8 cellular contexts compared by ENCODE assay signal in the genomic region with DNA sequence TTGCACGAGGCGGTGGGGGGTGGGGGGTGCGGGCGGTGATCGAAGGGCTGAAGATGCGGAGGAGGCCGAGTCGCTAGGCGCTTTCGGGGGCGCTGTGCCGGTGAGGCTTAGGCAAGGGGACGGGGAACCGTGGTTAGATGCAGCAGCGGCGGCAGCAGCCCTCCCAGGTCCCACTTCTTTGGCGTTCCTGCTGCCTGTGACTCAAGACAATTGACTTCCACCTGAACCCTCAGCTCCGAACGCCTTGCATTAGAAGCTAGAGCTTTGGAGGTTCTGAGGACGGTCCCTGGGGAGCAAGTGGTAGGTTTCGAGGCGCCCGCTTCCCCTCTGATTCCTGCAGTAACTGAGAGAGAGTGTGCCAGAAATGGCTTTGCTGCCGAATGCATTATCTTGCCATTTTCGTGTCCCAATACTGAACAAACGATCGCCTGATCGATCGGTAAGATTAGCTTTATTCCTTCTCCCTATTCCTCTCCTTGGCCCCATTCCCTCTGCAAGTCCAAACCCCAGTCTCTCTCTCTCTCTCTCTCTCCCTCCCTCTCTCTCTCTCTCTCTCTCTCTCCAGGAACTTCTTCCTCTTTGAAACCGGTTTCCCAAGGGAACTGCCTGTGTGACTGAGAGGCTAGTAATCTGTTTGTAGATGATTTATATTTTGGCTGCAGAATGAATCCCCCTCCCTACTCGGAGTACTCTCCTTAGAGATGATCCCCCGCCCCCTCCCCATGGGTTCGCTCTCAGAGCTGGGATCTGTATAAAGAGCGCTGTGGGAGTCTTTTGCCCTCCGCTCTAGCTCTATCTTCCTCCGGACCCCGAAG. TPM values are rescaled to one million over a fixed set of nuclear protein-coding genes. Genes with fewer than 3 reads are reported as not detected.
DNase-seq lines count a peak whose midpoint lies in the region; TF ChIP-seq lines count a peak whose summit lies in the region.

No MANE protein-coding gene starts in this region.

- no peak overlapping the region for H4K8ac ChIP-seq in H9 (replicated peaks; ENCODE audit: insufficient read length, low read depth, low read length)

- POLR2A ChIA-PET in AG04449 (lab: Yijun Ruan, JAX): no interaction called here

- no peaks in the 10 kb centered on the region for H3K9me3 ChIP-seq in H9 (ENCODE audit: control insufficient read depth, low read depth, low read length)

- H4K20me1 ChIP-seq in H9 (ENCODE audit: control insufficient read depth, insufficient read depth, insufficient read length): no peaks in the 10 kb centered on the region

- no CpG with 5 or more reads among the region's 37 CpGs for WGBS in H9 (ENCODE audit: extremely low coverage, insufficient read length, low lambda C conversion rate)

- peaks cover 33% of the 10 kb centered on the region for H3K23me2 ChIP-seq in H9 (ENCODE audit: insufficient read length, low read depth, low read length, poor library complexity, severe bottlenecking)

- H3K4me1 ChIP-seq in H9 (ENCODE audit: insufficient read depth, low read length): no peaks in the 10 kb centered on the region

- H3K79me1 ChIP-seq in H9 (ENCODE audit: insufficient read depth, low read depth, low read length, poor library complexity, severe bottlenecking): no peaks in the 10 kb centered on the region

- H3K36me3 Mint-ChIP-seq in H9 (ENCODE audit: insufficient read depth in 1 of 3, low read depth in 3 of 3) (no peaks in the 10 kb centered on the region), mesothelial cell of epicardium (no peaks in the 10 kb centered on the region)

- CTCF ChIA-PET in AG04449 (lab: Yijun Ruan, JAX): no interaction called here

- no peaks in the 10 kb centered on the region for H3K9me3 Mint-ChIP-seq in H9
- H3K9me3 Mint-ChIP-seq in mesothelial cell of epicardium: no peaks in the 10 kb centered on the region

- no peak overlapping the region for H3T11ph ChIP-seq in H9 (ENCODE audit: low read length)

- no peak overlapping the region for H3K56ac ChIP-seq in H9 (ENCODE audit: insufficient read length, low read depth, low read length)

- no peak overlapping the region for H2BK15ac ChIP-seq in H9 (ENCODE audit: low read depth, low read length)

- H2BK120ac ChIP-seq in H9 (ENCODE audit: low read depth, low read length, poor library complexity, severe bottlenecking): no peak overlapping the region

- TF ChIP-seq CTCF in AG04449 (IDR thresholded peaks at IDR 0.05; ENCODE audit: insufficient read depth, low read length, missing control alignments) (no peak), H9 (conservative IDR thresholded peaks at IDR 0.05) (no peak), mesothelial cell of epicardium (IDR thresholded peaks at IDR 0.05; ENCODE audit: unreplicated experiment) (no peak)

- H4K5ac ChIP-seq in H9 (ENCODE audit: insufficient read length, low read depth, low read length): no peak overlapping the region

- peaks cover 72% of the 10 kb centered on the region for H3K27me3 Mint-ChIP-seq in H9 (ENCODE audit: low read depth)
- peaks cover 79% of the 10 kb centered on the region for H3K27me3 Mint-ChIP-seq in mesothelial cell of epicardium (ENCODE audit: low read depth)

- DNase-seq in AG04449 (ENCODE audit: low read depth, low spot score) (no peak), H9 (peak; percentile 71), NCI-H524 (lab: John Stamatoyannopoulos, UW) (peak; percentile 77 to 87), ecto neural progenitor cell (ENCODE audit: low spot score) (peak; percentile 71), mesothelial cell of epicardium (ENCODE audit: low spot score in 2 of 2, unreplicated experiment in 2 of 2) (no peak), GOT3 (lab: John Stamatoyannopoulos, UW) (no peak), OCI-M2 (lab: John Stamatoyannopoulos, UW; ENCODE audit: unreplicated experiment) (no peak), LoVo (ENCODE audit: low spot score) (no peak)

- 0 out of 2 replicates have a peak overlapping the region, but pooled peaks have one; percentile 61 for H3K14ac ChIP-seq in H9 (ENCODE audit: insufficient read depth, low read length)

- H3K18ac ChIP-seq in H9 (ENCODE audit: insufficient read length, low read depth, low read length): no peak overlapping the region

- no peak overlapping the region for H3K23ac ChIP-seq in H9 (ENCODE audit: insufficient read length, low read depth, low read length)

- H2BK5ac ChIP-seq in H9 (ENCODE audit: insufficient read length, low read length): no peak overlapping the region

- peaks cover 20% of the 10 kb centered on the region; the same call in 1 of the 2 replicates for H3K27me3 ChIP-seq in H9 (ENCODE audit: insufficient read depth, low read length)

- H2AFZ ChIP-seq in H9 (ENCODE audit: low read length): peak overlapping the region; percentile 18

- H3K4me1 Mint-ChIP-seq in H9 (peaks cover 45 to 47% of the 10 kb centered on the region in 2 experiments), mesothelial cell of epicardium (peaks cover 40% of the 10 kb centered on the region)

- no peak overlapping the region for H2BK20ac ChIP-seq in H9 (ENCODE audit: low read depth, low read length, poor library complexity, severe bottlenecking)

- H3K79me2 ChIP-seq in H9 (ENCODE audit: insufficient read depth, low read length): no peaks in the 10 kb centered on the region

- H3K4me3 Mint-ChIP-seq in H9: peak overlapping the region; percentile 81 to 99
- peak overlapping the region; percentile 76 for H3K4me3 Mint-ChIP-seq in mesothelial cell of epicardium

- H2AK5ac ChIP-seq in H9 (ENCODE audit: insufficient read length, low read length): no peak overlapping the region

- no peak overlapping the region for H4K91ac ChIP-seq in H9 (ENCODE audit: insufficient read length, low read depth, low read length)

- H3K4me3 ChIP-seq in AG04449 (ENCODE audit: low read depth, low read length): peak overlapping the region; percentile 49

- H3K9ac ChIP-seq in H9 (ENCODE audit: extremely low read depth, insufficient read length, low read length): peak overlapping the region; percentile 3

- H3K4me2 ChIP-seq in H9 (ENCODE audit: insufficient read depth, insufficient read length, low read length): peak overlapping the region; percentile 95

- no peak overlapping the region for H3K4ac ChIP-seq in H9 (ENCODE audit: low read depth, low read length)

- no peak overlapping the region for H3K27ac ChIP-seq in H9 (ENCODE audit: insufficient read length, low read depth, low read length)

- H2BK12ac ChIP-seq in H9 (ENCODE audit: insufficient read length, low read depth, low read length): no peak overlapping the region

- H3K27ac Mint-ChIP-seq in H9 (peak overlapping the region in 2 of 3 experiments; percentile 50 to 97; a peak in 5 of 7 replicates), mesothelial cell of epicardium (peak overlapping the region; percentile 84)

RNA-seq across cellular contexts. Expression of a gene that starts 0.7 kb away (rescaled TPM):
- total RNA-seq in H9 (2021) (not detected in 2 replicates), mesothelial cell of epicardium (0.09 to 0.25 TPM (median 0.22 TPM) in 3 replicates)

Comparison
In these comparisons a context has a peak if more than half of its experiments do, and no peak if none do; other contexts are left out.
1. DNase-seq: peak in H9 (single experiment), NCI-H524 (2 of 2) and ecto neural progenitor cell (single experiment); none in AG04449 (single experiment), mesothelial cell of epicardium (0 of 2), GOT3 (single experiment), OCI-M2 (single experiment) and LoVo (single experiment).